8 cellular contexts compared by ENCODE assay signal in genomic region chr3:120350431-120350941, GRCh38. TPM values are rescaled to one million over a fixed set of nuclear protein-coding genes. Genes with fewer than 3 reads are reported as not detected.
DNase-seq lines count a peak whose midpoint lies in the region; ATAC-seq and TF ChIP-seq lines count a peak whose summit lies in the region.

No MANE protein-coding gene starts in this region.

- BruUV-seq in IMR-90 (replicated peaks; lab: Mats Ljungman, UMichigan) = no TSS peak

- H2AFZ ChIP-seq in IMR-90 (replicated peaks; ENCODE audit: low read length, poor library complexity) = no peak overlapping the region

- no peak for TF ChIP-seq RAD21 in IMR-90 (IDR thresholded peaks at IDR 0.05; ENCODE audit: low read length)

- no peak overlapping the region for H2AK5ac ChIP-seq in IMR-90 (ENCODE audit: low read depth, low read length)

- H3K27ac Mint-ChIP-seq in CD4-positive, alpha-beta T cell = peak overlapping the region; percentile 94

- peaks cover 2% of the 10 kb centered on the region; the same call in 1 of the 2 replicates for H3K9me1 ChIP-seq in IMR-90 (ENCODE audit: insufficient read depth, low read length)

- H3K4ac ChIP-seq in IMR-90 (ENCODE audit: low read depth, low read length) = peak overlapping the region; percentile 39; the same call in 1 of the 2 replicates

- no peak overlapping the region for H3K9ac ChIP-seq in IMR-90 (ENCODE audit: low read depth, low read length)

- dilution Hi-C loops in IMR-90 (cut with HindIII; ENCODE audit: low sequenced_read_pairs, unreplicated experiment) = no loop called here

- H3K23ac ChIP-seq in IMR-90 (ENCODE audit: low read depth, low read length) = no peak overlapping the region

- no peak overlapping the region for H3K27ac ChIP-seq in CD4-positive, alpha-beta T cell (ENCODE audit: low read depth, low read length)
- H3K27ac ChIP-seq in IMR-90 (ENCODE audit: insufficient read depth, low read length) (peak overlapping the region; percentile 48; the same call in 1 of the 2 replicates), ascending aorta (peak overlapping the region; percentile 92 to 94), tibial nerve (peak overlapping the region; percentile 92 to 98 (median 96))

- peaks cover 5% of the 10 kb centered on the region for H3K27me3 ChIP-seq in CD4-positive, alpha-beta T cell (ENCODE audit: control insufficient read depth, insufficient read depth, low read length)
- H3K27me3 ChIP-seq in IMR-90 (ENCODE audit: control insufficient read depth, insufficient read depth, low read length) (peaks cover 7% of the 10 kb centered on the region; the same call in 1 of the 2 replicates), ascending aorta (no peaks in the 10 kb centered on the region), tibial nerve (no peaks in the 10 kb centered on the region)

- H3K14ac ChIP-seq in IMR-90 (replicated peaks; ENCODE audit: low read depth, low read length) = no peak overlapping the region

- no peak overlapping the region for H3K56ac ChIP-seq in IMR-90 (ENCODE audit: extremely low read depth, insufficient read depth, low read length)

- peaks cover 5 to 34% of the 10 kb centered on the region in 2 experiments; a peak in 3 of 4 replicates for H3K79me1 ChIP-seq in IMR-90 (ENCODE audit: low read depth in 1 of 2, low read length in 2 of 2)

- no peaks in the 10 kb centered on the region for H3K9me3 ChIP-seq in CD4-positive, alpha-beta T cell (ENCODE audit: control insufficient read depth, low read length)
- H3K9me3 ChIP-seq in IMR-90 (ENCODE audit: control insufficient read depth, insufficient read depth, low read length) (no peaks in the 10 kb centered on the region), ascending aorta (no peaks in the 10 kb centered on the region), tibial nerve (no peaks in the 10 kb centered on the region)

- H3K36me3 ChIP-seq in IMR-90 (ENCODE audit: control insufficient read depth, insufficient read depth, low read length) (no peaks in the 10 kb centered on the region), ascending aorta (no peaks in the 10 kb centered on the region), tibial nerve (peaks cover 0 to 4% (median 0%) of the 10 kb centered on the region in 3 donors)

- H4K20me1 ChIP-seq in IMR-90 (ENCODE audit: insufficient read depth, low read length) = peaks cover 14% of the 10 kb centered on the region; the same call in 1 of the 2 replicates

- no peak for DNase-seq in CD4-positive, alpha-beta T cell
- DNase-seq in IMR-90 (peak; percentile 84), ascending aorta (ENCODE audit: low spot score in 2 of 2) (peak in 1 of 2 donors; percentile 73), kidney tubule cell (ENCODE audit: low spot score) (peak; percentile 69), tibial nerve (ENCODE audit: low spot score in 2 of 2) (peak in 1 of 2 donors; percentile 30), mesenteric fat pad (ENCODE audit: low spot score) (no peak)
- no peak for DNase-seq in activated effector memory CD4-positive, alpha-beta T cell treated with anti-CD3 and anti-CD28 coated beads, Interleukin-2, amount 50 U/mL, for 16 hours

- no peak overlapping the region for H4K5ac ChIP-seq in IMR-90 (ENCODE audit: low read depth, low read length)

- peak in 1 of 2 donors; percentile 29 for TF ChIP-seq EP300 in tibial nerve (IDR thresholded peaks at IDR 0.05)

- H3K4me3 Mint-ChIP-seq in CD4-positive, alpha-beta T cell = peak overlapping the region; percentile 93

- peak overlapping the region; percentile 57 for H3K4me2 ChIP-seq in IMR-90 (ENCODE audit: low read depth, low read length)

- H3K36me3 Mint-ChIP-seq in CD4-positive, alpha-beta T cell (ENCODE audit: low read depth) = peaks cover 23% of the 10 kb centered on the region

- no peak overlapping the region for H2AK9ac ChIP-seq in IMR-90 (replicated peaks; ENCODE audit: low read depth, low read length, poor library complexity)

- peaks cover 4% of the 10 kb centered on the region for H3K27me3 Mint-ChIP-seq in CD4-positive, alpha-beta T cell

- peaks cover 39% of the 10 kb centered on the region for H3K4me1 Mint-ChIP-seq in CD4-positive, alpha-beta T cell (ENCODE audit: low read depth)

- no peak overlapping the region for H4K91ac ChIP-seq in IMR-90 (ENCODE audit: insufficient read depth, low read depth, low read length)

- CTCF ChIA-PET in CD4-positive, alpha-beta T cell (lab: Charles Lee) = interaction anchor here (3.4 kb wide), 1 partner anchor 208 kb away, joined by 15 read pairs; no protein-coding TSS in a partner anchor
- CTCF ChIA-PET in IMR-90 (lab: Yijun Ruan, JAX) = interaction anchor here (0.6 kb wide), 1 partner anchor 1458 kb away, joined by 4 read pairs; no protein-coding TSS in a partner anchor

- intact Hi-C loops in CD4-positive, alpha-beta T cell (cut with DNase I, micrococcal nuclease) = loop anchor here (2.0 to 10.0 kb wide), 4 partner anchors 106 to 666 kb away; no protein-coding TSS in a partner anchor
- intact Hi-C loops in IMR-90 (cut with micrococcal nuclease) = no loop called here
- intact Hi-C loops in ascending aorta (cut with DNase I) = no loop called here

- H2BK15ac ChIP-seq in IMR-90 (ENCODE audit: low read depth, low read length) = no peak overlapping the region

- H4K8ac ChIP-seq in IMR-90 (ENCODE audit: low read depth in 2 of 2, low read length in 2 of 2) = no peak overlapping the region

- H3K4me3 ChIP-seq in IMR-90 (ENCODE audit: insufficient read depth, low read depth, low read length) = no peak overlapping the region
- peak overlapping the region; percentile 89 to 96 for H3K4me3 ChIP-seq in ascending aorta
- H3K4me3 ChIP-seq in tibial nerve = peak overlapping the region; percentile 8 to 93 (median 80)

- in situ Hi-C loops in IMR-90 (cut with MboI; ENCODE audit: low sequenced_read_pairs) = no loop called here

- no peak overlapping the region for H2BK120ac ChIP-seq in IMR-90 (ENCODE audit: low read depth, low read length)

- ATAC-seq in CD4-positive, alpha-beta T cell (ENCODE audit: poor library complexity) = no peak
- ATAC-seq in IMR-90 (ENCODE audit: low read depth) (no peak; the same call in 1 of the 2 replicates), HG02678 (IDR thresholded peaks at IDR 0.05; ENCODE audit: unreplicated experiment) (no peak)

- H3K4me1 ChIP-seq in IMR-90 (ENCODE audit: control insufficient read depth, insufficient read depth, low read length) (peaks cover 5% of the 10 kb centered on the region), ascending aorta (peaks cover 0 to 14% of the 10 kb centered on the region in 2 donors), tibial nerve (peaks cover 0 to 41% (median 18%) of the 10 kb centered on the region in 4 donors)

- H2BK20ac ChIP-seq in IMR-90 (ENCODE audit: low read depth, low read length) = peak overlapping the region; percentile 18; the same call in 1 of the 2 replicates

- TF ChIP-seq CTCF in CD4-positive, alpha-beta T cell (IDR thresholded peaks at IDR 0.05) = no peak
- TF ChIP-seq CTCF in IMR-90 (conservative IDR thresholded peaks at IDR 0.05; ENCODE audit: low read depth, low read length) (no peak), ascending aorta (IDR thresholded peaks at IDR 0.05) (no peak), tibial nerve (IDR thresholded peaks at IDR 0.05) (no peak)

- H3K18ac ChIP-seq in IMR-90 (ENCODE audit: low read depth, low read length) = no peak overlapping the region

- TF ChIP-seq POLR2A in IMR-90 (IDR thresholded peaks at IDR 0.05; ENCODE audit: low read depth, low read length) (no peak), tibial nerve (IDR thresholded peaks at IDR 0.05) (no peak)

- no peak overlapping the region for H2BK5ac ChIP-seq in IMR-90 (ENCODE audit: low read depth, low read length, poor library complexity, severe bottlenecking)

- POLR2A ChIA-PET in CD4-positive, alpha-beta T cell (lab: Charles Lee) = interaction anchor here (1.1 to 3.0 kb wide), 5 partner anchors 8 to 1056 kb away, joined by 3 to 62 read pairs (median 11); partner anchors contain the start of genes GSK3B, NDUFB4 and TIMMDC1
- POLR2A ChIA-PET in IMR-90 (lab: Charles Lee; ENCODE audit: unreplicated experiment) = interaction anchor here (0.5 to 0.6 kb wide), 3 partner anchors 60 to 442 kb away, joined by 3 to 5 read pairs (median 4); no protein-coding TSS in a partner anchor

- H3K9me3 Mint-ChIP-seq in CD4-positive, alpha-beta T cell = no peaks in the 10 kb centered on the region

- WGBS in IMR-90 (ENCODE audit: extremely low coverage in 2 of 2, insufficient read length in 1 of 2), 2 experiments = 57% methylated on average over 1 of the region's 7 CpGs; no CpG with 5 or more reads in 1 of the 2 experiments
- WGBS in tibial nerve, 2 donors = 18 to 21% methylated on average over 7 of the region's 7 CpGs

TF ChIP-seq in IMR-90, 13 proteins besides CTCF, POLR2A, EP300 and RAD21:
- TF ChIP-seq CHD1 (IDR thresholded peaks at IDR 0.05; ENCODE audit: low read depth, low read length) (no peak), MAFK (IDR thresholded peaks at IDR 0.05; ENCODE audit: low read depth, low read length) (peak; percentile 100), FOS (IDR thresholded peaks at IDR 0.05; ENCODE audit: low read depth, low read length) (peak; percentile 70), NFE2L2 (IDR thresholded peaks at IDR 0.05; ENCODE audit: low read depth, low read length) (peak; percentile 95), CEBPB (IDR thresholded peaks at IDR 0.05; ENCODE audit: low read depth, low read length) (no peak)
TF ChIP-seq in IMR-90: peak in this region for 3.

RNA-seq across cellular contexts. Expression of gene LRRC58, which starts 1.3 kb away (rescaled TPM):
- 10 to 100 TPM; 16.6 to 17.7 TPM for total RNA-seq in CD4-positive, alpha-beta T cell
- total RNA-seq in IMR-90 (2012; rRNA removed) (13.4 and 21.7 TPM in 2 replicates), ascending aorta (14.7 TPM), tibial nerve (10 to 100 TPM; 36.6 to 53.2 (median 44.0) TPM), mesenteric fat pad (26.2 TPM)
- 4.2 and 5.0 TPM in 2 replicates for polyA plus RNA-seq in IMR-90 (2012; rRNA removed)
- 1.7 and 2.1 TPM in 2 replicates for polyA plus RNA-seq in IMR-90 (2012; cell fraction: cytosol; rRNA removed)
- 1.6 and 3.2 TPM in 2 replicates for polyA plus RNA-seq in IMR-90 (2012; cell fraction: nucleus; rRNA removed; ENCODE audit: low replicate concordance)

Comparison
In these comparisons a context has a peak if more than half of its experiments do, and no peak if none do; other contexts are left out.
1. DNase-seq: peak in IMR-90 (single experiment) and kidney tubule cell (single experiment); none in CD4-positive, alpha-beta T cell (0 of 10), mesenteric fat pad (single experiment) and activated effector memory CD4-positive, alpha-beta T cell treated with anti-CD3 and anti-CD28 coated beads, Interleukin-2, amount 50 U/mL, for 16 hours (single experiment).
2. intact Hi-C loops: an anchor here in CD4-positive, alpha-beta T cell (2.0 to 10.0 kb wide); none called in IMR-90 and ascending aorta.